12 cellular contexts compared by ENCODE assay signal in genomic region chrX:150766351-150767044, GRCh38.
A peak's percentile ranks its signal among the peaks of the same experiment; 100 is the strongest.
DNase-seq lines count a peak whose midpoint lies in the region; FAIRE-seq and TF ChIP-seq lines count a peak whose summit lies in the region.
"Had no signal": no experiment of that assay in that cellular context is flagged by ENCODE, and none has a peak within 500 bp of the region (broad histone marks: within the 10 kb centered on the region; RNA-seq: fewer than 3 reads in every experiment).

No MANE protein-coding gene starts in this region.

- no peak for TF ChIP-seq EP300 in Ishikawa (IDR thresholded peaks at IDR 0.05; ENCODE audit: borderline replicate concordance)

- H4K20me1 ChIP-seq in astrocyte (ENCODE audit: insufficient read depth, low read length): no peaks in the 10 kb centered on the region

- H3K9me3 Mint-ChIP-seq in astrocyte (ENCODE audit: unreplicated experiment): no peaks in the 10 kb centered on the region
- H3K9me3 Mint-ChIP-seq: effector memory CD8-positive, alpha-beta T cell had no signal

- H3K27me3 Mint-ChIP-seq in astrocyte (ENCODE audit: low read depth, unreplicated experiment): no peaks in the 10 kb centered on the region
- H3K27me3 Mint-ChIP-seq: effector memory CD8-positive, alpha-beta T cell had no signal

- peak overlapping the region; percentile 32 for H3K4me2 ChIP-seq in astrocyte (ENCODE audit: low read length)

- peak overlapping the region; percentile 68 for H3K4me3 Mint-ChIP-seq in astrocyte (ENCODE audit: unreplicated experiment)
- H3K4me3 Mint-ChIP-seq: effector memory CD8-positive, alpha-beta T cell had no signal

- peaks cover 13% of the 10 kb centered on the region for H3K4me1 ChIP-seq in astrocyte (ENCODE audit: insufficient read depth, low read length)

- H3K4me1 Mint-ChIP-seq in astrocyte (ENCODE audit: low read depth, unreplicated experiment): peaks cover 12% of the 10 kb centered on the region

- peak overlapping the region; percentile 80 for H3K27ac Mint-ChIP-seq in astrocyte (ENCODE audit: unreplicated experiment)
- H3K27ac Mint-ChIP-seq: effector memory CD8-positive, alpha-beta T cell had no signal

- H3K4me3 ChIP-seq in astrocyte (ENCODE audit: insufficient read depth, low read depth, low read length): no peak overlapping the region

- peak overlapping the region; percentile 59 for H3K27ac ChIP-seq in astrocyte (ENCODE audit: low read depth, low read length)

- 0 out of 2 replicates have a peak, but pooled peaks have one; percentile 10 for TF ChIP-seq RAD21 in Ishikawa (IDR thresholded peaks at IDR 0.05; ENCODE audit: low read depth)

- no peaks in the 10 kb centered on the region for H3K27me3 ChIP-seq in astrocyte (ENCODE audit: insufficient read depth, low read length)

- H3K9ac ChIP-seq in astrocyte (ENCODE audit: low read length): no peak overlapping the region

- no peaks in the 10 kb centered on the region for H3K36me3 ChIP-seq in astrocyte (ENCODE audit: insufficient read depth, low read length)

- no peak overlapping the region for H2AFZ ChIP-seq in astrocyte (ENCODE audit: low read depth, low read length)

- H3K9me3 ChIP-seq in astrocyte (ENCODE audit: insufficient read depth, low read depth, low read length): no peaks in the 10 kb centered on the region

- FAIRE-seq in astrocyte (lab: Jason Lieb, UNC): peak; percentile 41
- FAIRE-seq: GM18507 had no signal

- no peaks in the 10 kb centered on the region for H3K79me2 ChIP-seq in astrocyte (ENCODE audit: insufficient read depth, low read length)

- DNase-seq in DMS 273 (lab: John Stamatoyannopoulos, UW; ENCODE audit: unreplicated experiment) (peak; percentile 33), DMS 273 treated with DMSO at 0.1 percent for 48 hours (lab: John Stamatoyannopoulos, UW) (no peak), astrocyte (ENCODE audit: low read depth) (no peak), myocyte (ENCODE audit: low read depth) (peak; percentile 32), NCI-H1417 treated with DMSO at 0.1 percent for 48 hours (lab: John Stamatoyannopoulos, UW) (no peak)
- no peak for DNase-seq in stimulated activated naive CD4-positive, alpha-beta T cell treated with Interleukin-2 at 50 U/mL for 16 hours (lab: John Stamatoyannopoulos, UW)
- no peak for DNase-seq in effector CD8-positive, alpha-beta T cell (lab: John Stamatoyannopoulos, UW)
- DNase-seq: effector memory CD8-positive, alpha-beta T cell; head of caudate nucleus; NCI-H526 had no signal

- no peak for TF ChIP-seq CTCF in astrocyte (IDR thresholded peaks at IDR 0.05; ENCODE audit: insufficient read depth, low read depth, low read length)

- H3K36me3 Mint-ChIP-seq in astrocyte (ENCODE audit: low read depth, unreplicated experiment): no peaks in the 10 kb centered on the region

TF ChIP-seq in Ishikawa, 13 proteins besides CTCF, POLR2A, EP300 and RAD21:
- TF ChIP-seq REST (IDR thresholded peaks at IDR 0.05; ENCODE audit: low read depth): no peak

Comparison
In these comparisons a context has a peak if more than half of its experiments do, and no peak if none do; other contexts are left out.
1. DNase-seq: peak in DMS 273 (single experiment) and myocyte (single experiment); none in DMS 273 treated with DMSO at 0.1 percent for 48 hours (single experiment), astrocyte (single experiment), stimulated activated naive CD4-positive, alpha-beta T cell treated with Interleukin-2 at 50 U/mL for 16 hours (single experiment), NCI-H1417 treated with DMSO at 0.1 percent for 48 hours (single experiment) and effector CD8-positive, alpha-beta T cell (single experiment).